Comparison of ENCODE assay signal across 20 cellular contexts in genomic region chr17:28616281-28616680, GRCh38.
"Had no signal": no experiment of that assay in that cellular context is flagged by ENCODE, and none has a peak within 500 bp of the region (broad histone marks: within the 10 kb centered on the region; RNA-seq: fewer than 3 reads in every experiment).

No MANE protein-coding gene starts in this region.

- H3K27me3 ChIP-seq: esophagus muscularis mucosa, gastrocnemius medialis, heart right ventricle, pancreas, tibial nerve, upper lobe of right lung, vagina had no signal

- H3K4me1 ChIP-seq: esophagus muscularis mucosa, gastrocnemius medialis, heart right ventricle, pancreas, tibial nerve, upper lobe of right lung, vagina had no signal

- DNase-seq: effector memory CD4-positive, alpha-beta T cell; gastrocnemius medialis; heart right ventricle; hypothalamus; kidney glomerular epithelial cell; mucosa of descending colon; occipital lobe; pancreas; right cardiac atrium; stimulated activated CD4-positive, alpha-beta T cell treated with anti-CD3 and anti-CD28 coated beads, Interleukin-4, amount 100 ng/mL, for 24 hours; stimulated activated naive CD4-positive, alpha-beta T cell treated with Interleukin-2 at 50 U/mL for 16 hours; upper lobe of right lung had no signal

- H3K27me3 Mint-ChIP-seq: progenitor cell of endocrine pancreas had no signal

- H3K27ac ChIP-seq: epithelial cell of prostate, esophagus muscularis mucosa, gastrocnemius medialis, heart right ventricle, pancreas, tibial nerve, upper lobe of right lung, vagina had no signal

- FAIRE-seq: endometrium, islet of Langerhans, pancreas had no signal

- H3K9me3 Mint-ChIP-seq: nephron had no signal

- H3K9me3 ChIP-seq: esophagus muscularis mucosa, gastrocnemius medialis, heart right ventricle, mucosa of descending colon, pancreas, tibial nerve, upper lobe of right lung, vagina had no signal

- H3K4me3 Mint-ChIP-seq: nephron had no signal

- H3K4me3 ChIP-seq: esophagus muscularis mucosa, gastrocnemius medialis, heart right ventricle, mucosa of descending colon, pancreas, tibial nerve, upper lobe of right lung, vagina had no signal

- H3K27ac Mint-ChIP-seq: nephron, progenitor cell of endocrine pancreas had no signal

- ATAC-seq: gastrocnemius medialis, mucosa of descending colon, pancreas, right cardiac atrium, upper lobe of right lung had no signal
